ENCODE assay signal across 23 cellular contexts in genomic region chr10:77157248-77158019, GRCh38.
DNase-seq lines count a peak whose midpoint lies in the region; ATAC-seq and TF ChIP-seq lines count a peak whose summit lies in the region.
"Had no signal": no experiment of that assay in that cellular context is flagged by ENCODE, and none has a peak within 500 bp of the region (broad histone marks: within the 10 kb centered on the region; RNA-seq: fewer than 3 reads in every experiment).

No MANE protein-coding gene starts in this region.

- no peak overlapping the region for H3K4me2 ChIP-seq in GM23248 (ENCODE audit: unreplicated experiment)

- no peak overlapping the region for H2AFZ ChIP-seq in GM23248

- H3K9ac ChIP-seq in GM23248 (no peak overlapping the region), skeletal muscle tissue (ENCODE audit: low read depth in 1 of 3, low read length in 3 of 3) (no peak overlapping the region)

- no peaks in the 10 kb centered on the region for H4K20me1 ChIP-seq in GM23248 (ENCODE audit: insufficient read depth)

- intact Hi-C loops in ascending aorta (cut with DNase I) = no loop called here

- in situ Hi-C loops in GM23248 (cut with MboI) = no loop called here

- no peak overlapping the region for H3K4me3 ChIP-seq in GM23248
- no peak overlapping the region for H3K4me3 ChIP-seq in ascending aorta
- no peak overlapping the region for H3K4me3 ChIP-seq in skeletal muscle tissue (ENCODE audit: low read length in 3 of 3)
- H3K4me3 ChIP-seq: body of pancreas, SJCRH30 had no signal

- H3K4me1 ChIP-seq in GM23248 (ENCODE audit: insufficient read depth) (peaks cover 45% of the 10 kb centered on the region), ascending aorta (peaks cover 0 to 45% of the 10 kb centered on the region in 2 donors), skeletal muscle tissue (ENCODE audit: control insufficient read depth in 3 of 3, insufficient read depth in 3 of 3, low read length in 3 of 3) (peaks cover 0 to 11% (median 6%) of the 10 kb centered on the region in 3 donors)
- H3K4me1 ChIP-seq: SJCRH30 had no signal

- H3K9me2 ChIP-seq in GM23248 (ENCODE audit: insufficient read depth) = no peaks in the 10 kb centered on the region

- H3K27me3 ChIP-seq in GM23248 (replicated peaks; ENCODE audit: insufficient read depth) (no peaks in the 10 kb centered on the region), ascending aorta (no peaks in the 10 kb centered on the region), skeletal muscle tissue (ENCODE audit: control insufficient read depth in 3 of 3, insufficient read depth in 3 of 3, low read length in 3 of 3) (no peaks in the 10 kb centered on the region)
- H3K27me3 ChIP-seq: body of pancreas, foreskin keratinocyte had no signal

- WGBS in GM23248 (ENCODE audit: low coverage in 1 of 2, low lambda C conversion rate in 2 of 2, missing lambda C conversion rate in 2 of 2), 2 experiments = 96% methylated on average over 9 of the region's 9 CpGs

- no peak for ATAC-seq in GM21717 (IDR thresholded peaks at IDR 0.05; ENCODE audit: unreplicated experiment)
- ATAC-seq: foreskin keratinocyte had no signal

- H3K9me3 ChIP-seq in GM23248 (ENCODE audit: low read depth) = no peaks in the 10 kb centered on the region
- H3K9me3 ChIP-seq in ascending aorta = no peaks in the 10 kb centered on the region
- no peaks in the 10 kb centered on the region for H3K9me3 ChIP-seq in skeletal muscle tissue (ENCODE audit: control insufficient read depth in 3 of 3, low read length in 3 of 3)
- H3K9me3 ChIP-seq: body of pancreas, SJCRH30 had no signal

- DNase-seq in GM23248 (no peak), ascending aorta (ENCODE audit: low spot score in 2 of 2) (no peak), iris pigment epithelial cell (ENCODE audit: low read depth) (peak; percentile 82), NCI-H146 treated with DMSO at 0.1 percent for 48 hours (lab: John Stamatoyannopoulos, UW; ENCODE audit: unreplicated experiment) (no peak), DMS 273 treated with DMSO at 0.1 percent for 48 hours (lab: John Stamatoyannopoulos, UW) (no peak)
- DNase-seq in activated naive CD4-positive, alpha-beta T cell treated with Interleukin-2 at 50 U/mL for 16 hours = no peak
- DNase-seq: activated CD4-positive, alpha-beta memory T cell treated with anti-CD3 and anti-CD28 coated beads for 36 hours; activated naive CD4-positive, alpha-beta T cell treated with anti-CD3 and anti-CD28 coated beads, Interleukin-2, amount 50 U/mL, for 16 hours; activated T-cell treated with anti-CD3 and anti-CD28 coated beads, Interleukin-2, amount 50 U/mL, for 48 hours; cortex of kidney; foreskin keratinocyte; H7; mesendoderm; nephron progenitor cell; SJCRH30; stimulated activated CD4-positive, alpha-beta T cell treated with anti-CD3 and anti-CD28 coated beads, Interleukin-12 subunit alpha, Interleukin-12 subunit beta, amount 100 ng/mL, for 4 hours; stimulated activated CD8-positive, alpha-beta memory T cell treated with anti-CD3 and anti-CD28 coated beads, Interleukin-4, amount 100 ng/mL, for 48 hours; substantia nigra; T-helper 2 cell; WERI-Rb-1 had no signal

- peak overlapping the region; percentile 72 for H3K27ac ChIP-seq in GM23248
- H3K27ac ChIP-seq in ascending aorta = peak overlapping the region; percentile 50 to 54
- H3K27ac ChIP-seq in skeletal muscle tissue (ENCODE audit: low read depth, low read length) = peak overlapping the region; percentile 19
- H3K27ac ChIP-seq: foreskin keratinocyte, SJCRH30, WERI-Rb-1 had no signal

- no peaks in the 10 kb centered on the region for H3K79me2 ChIP-seq in GM23248 (ENCODE audit: insufficient read depth)

- peaks cover 57% of the 10 kb centered on the region for H3F3A ChIP-seq in GM23248 (ENCODE audit: insufficient read depth)

- H3K36me3 ChIP-seq in GM23248 (ENCODE audit: low read depth) (no peaks in the 10 kb centered on the region), ascending aorta (no peaks in the 10 kb centered on the region), skeletal muscle tissue (ENCODE audit: control insufficient read depth in 3 of 3, insufficient read depth in 3 of 3, low read length in 3 of 3) (no peaks in the 10 kb centered on the region)
- H3K36me3 ChIP-seq: SJCRH30, WERI-Rb-1 had no signal

- no peak for TF ChIP-seq CTCF in ascending aorta (IDR thresholded peaks at IDR 0.05)

Comparison
In these comparisons a context has a peak if more than half of its experiments do, and no peak if none do; other contexts are left out.
1. H3K27ac ChIP-seq: peak in every context shown above with its lines; median percentile 72 in GM23248; 52 in ascending aorta; 19 in skeletal muscle tissue.